10 cellular contexts compared by ENCODE assay signal in genomic region chr2:189407161-189407943, GRCh38. TPM values are rescaled to one million over a fixed set of nuclear protein-coding genes. Genes with fewer than 3 reads are reported as not detected.
DNase-seq lines count a peak whose midpoint lies in the region; ATAC-seq and TF ChIP-seq lines count a peak whose summit lies in the region.
"Had no signal": no experiment of that assay in that cellular context is flagged by ENCODE, and none has a peak within 500 bp of the region (broad histone marks: within the 10 kb centered on the region; RNA-seq: fewer than 3 reads in every experiment).

No MANE protein-coding gene starts in this region.

- H4K5ac ChIP-seq in IMR-90 (ENCODE audit: low read depth, low read length) = peak overlapping the region; percentile 99
- H4K5ac ChIP-seq in mesendoderm (ENCODE audit: low read length) = no peak overlapping the region

- H4K8ac ChIP-seq in IMR-90 (ENCODE audit: low read depth in 2 of 2, low read length in 2 of 2) = peak overlapping the region; percentile 85 to 87
- no peak overlapping the region for H4K8ac ChIP-seq in mesendoderm (ENCODE audit: low read depth, low read length)

- peak overlapping the region; percentile 69; the same call in 1 of the 2 replicates for H3K4ac ChIP-seq in IMR-90 (ENCODE audit: low read depth, low read length)
- no peak overlapping the region for H3K4ac ChIP-seq in mesendoderm (ENCODE audit: low read depth, low read length)

- H3K9me1 ChIP-seq in IMR-90 (ENCODE audit: insufficient read depth, low read length) = no peaks in the 10 kb centered on the region

- WGBS in IMR-90 (ENCODE audit: extremely low coverage in 2 of 2, insufficient read length in 1 of 2), 2 experiments = no CpG with 5 or more reads among the region's 3 CpGs
- no CpG with 5 or more reads among the region's 3 CpGs for WGBS in mesendoderm (ENCODE audit: extremely low coverage, insufficient coverage, low lambda C conversion rate)

- H4K91ac ChIP-seq in IMR-90 (ENCODE audit: insufficient read depth, low read depth, low read length) = peak overlapping the region; percentile 80

- peak overlapping the region; percentile 78 for H3K14ac ChIP-seq in IMR-90 (replicated peaks; ENCODE audit: low read depth, low read length)

- H3K9me3 ChIP-seq in IMR-90 (ENCODE audit: control insufficient read depth, insufficient read depth, low read length) = no peaks in the 10 kb centered on the region

- TF ChIP-seq POLR2A in IMR-90 (IDR thresholded peaks at IDR 0.05; ENCODE audit: low read depth, low read length) = no peak

- TF ChIP-seq CTCF in IMR-90 (conservative IDR thresholded peaks at IDR 0.05; ENCODE audit: low read depth, low read length) (no peak), brain microvascular endothelial cell (IDR thresholded peaks at IDR 0.05; ENCODE audit: low read depth, low read length, missing control alignments) (no peak)

- H3K4me2 ChIP-seq in IMR-90 (ENCODE audit: low read depth, low read length) (peak overlapping the region; percentile 98), mesendoderm (ENCODE audit: low read length) (no peak overlapping the region)

- dilution Hi-C loops in IMR-90 (cut with HindIII; ENCODE audit: low sequenced_read_pairs, unreplicated experiment) = no loop called here

- H2BK15ac ChIP-seq in IMR-90 (ENCODE audit: low read depth, low read length) (peak overlapping the region; percentile 72; the same call in 1 of the 3 replicates), mesendoderm (replicated peaks; ENCODE audit: low read depth) (peak overlapping the region; percentile 57)

- H2AK5ac ChIP-seq in IMR-90 (ENCODE audit: low read depth, low read length) (peak overlapping the region; percentile 40; the same call in 1 of the 2 replicates), mesendoderm (ENCODE audit: low read length) (no peak overlapping the region)

- H3K27ac ChIP-seq in IMR-90 (ENCODE audit: insufficient read depth, low read length) (peak overlapping the region; percentile 97), brain microvascular endothelial cell (peak overlapping the region; percentile 89), mesendoderm (ENCODE audit: low read depth, low read length) (no peak overlapping the region)
- H3K27ac ChIP-seq: VCaP had no signal

- H3K4me3 ChIP-seq in IMR-90 (ENCODE audit: insufficient read depth, low read depth, low read length) (peak overlapping the region; percentile 26; the same call in 1 of the 2 replicates), brain microvascular endothelial cell (ENCODE audit: low read depth, low read length) (no peak overlapping the region), mesendoderm (ENCODE audit: low read length) (no peak overlapping the region)

- no peaks in the 10 kb centered on the region for H4K20me1 ChIP-seq in IMR-90 (ENCODE audit: insufficient read depth, low read length)

- no peaks in the 10 kb centered on the region for H3K27me3 ChIP-seq in IMR-90 (ENCODE audit: control insufficient read depth, insufficient read depth, low read length)
- H3K27me3 ChIP-seq in brain microvascular endothelial cell (replicated peaks) = no peaks in the 10 kb centered on the region
- H3K27me3 ChIP-seq in mesendoderm (ENCODE audit: insufficient read depth, low read length, poor library complexity) = no peaks in the 10 kb centered on the region

- no peak overlapping the region for H2AK9ac ChIP-seq in IMR-90 (replicated peaks; ENCODE audit: low read depth, low read length, poor library complexity)

- no peaks in the 10 kb centered on the region for H3K79me2 ChIP-seq in mesendoderm (ENCODE audit: control insufficient read depth, insufficient read depth, low read length)

- peak overlapping the region; percentile 97 for H2BK5ac ChIP-seq in IMR-90 (ENCODE audit: low read depth, low read length, poor library complexity, severe bottlenecking)
- H2BK5ac ChIP-seq in mesendoderm (ENCODE audit: low read length) = no peak overlapping the region

- DNase-seq in AG08396 (ENCODE audit: low spot score) (peak; percentile 26), IMR-90 (peak; percentile 87), brain microvascular endothelial cell (peak; percentile 68), mesendoderm (no peak), ureter (ENCODE audit: low spot score) (no peak), cerebellum (ENCODE audit: low spot score) (no peak), COLO668 (lab: John Stamatoyannopoulos, UW; ENCODE audit: unreplicated experiment) (no peak), globus pallidus (ENCODE audit: low spot score) (no peak)
- DNase-seq: GDM1 had no signal

- H3K4me1 ChIP-seq in IMR-90 (ENCODE audit: control insufficient read depth, insufficient read depth, low read length) (peaks cover 10% of the 10 kb centered on the region), mesendoderm (ENCODE audit: control insufficient read depth, low read depth, low read length) (no peaks in the 10 kb centered on the region)

- peak overlapping the region; percentile 95 for H2BK20ac ChIP-seq in IMR-90 (ENCODE audit: low read depth, low read length)

- ATAC-seq in IMR-90 (ENCODE audit: low read depth) = peak; percentile 71

- intact Hi-C loops in IMR-90 (cut with micrococcal nuclease) = loop anchor here (1.0 kb wide), 1 partner anchor 60 kb away; no protein-coding TSS in a partner anchor

- in situ Hi-C loops in IMR-90 (cut with MboI; ENCODE audit: low sequenced_read_pairs) = loop anchor here (10.0 to 25.0 kb wide), 2 partner anchors 113 to 1095 kb away; no protein-coding TSS in a partner anchor
- in situ Hi-C loops in brain microvascular endothelial cell (cut with HindIII; ENCODE audit: low pct_ligation_motif_present, low sequenced_read_pairs) = no loop called here

- TF ChIP-seq RAD21 in IMR-90 (IDR thresholded peaks at IDR 0.05; ENCODE audit: low read length) = no peak

- H3K36me3 ChIP-seq in IMR-90 (ENCODE audit: control insufficient read depth, insufficient read depth, low read length) (no peaks in the 10 kb centered on the region), brain microvascular endothelial cell (replicated peaks) (no peaks in the 10 kb centered on the region), mesendoderm (ENCODE audit: control insufficient read depth, insufficient read depth, low read length) (no peaks in the 10 kb centered on the region)

- peak overlapping the region; percentile 100 for H3K18ac ChIP-seq in IMR-90 (ENCODE audit: low read depth, low read length)
- H3K18ac ChIP-seq in mesendoderm (ENCODE audit: low read length) = no peak overlapping the region

- H3K79me1 ChIP-seq in IMR-90 (ENCODE audit: low read depth in 1 of 2, low read length in 2 of 2) (peaks cover 0 to 6% of the 10 kb centered on the region in 2 experiments; a peak in 1 of 4 replicates), mesendoderm (ENCODE audit: low read length) (no peaks in the 10 kb centered on the region)

- peak overlapping the region; percentile 98 for H3K56ac ChIP-seq in IMR-90 (ENCODE audit: extremely low read depth, insufficient read depth, low read length)
- no peak overlapping the region for H3K56ac ChIP-seq in mesendoderm (ENCODE audit: low read length)

- BruUV-seq in IMR-90 (replicated peaks; lab: Mats Ljungman, UMichigan) = no TSS peak

- H3K23ac ChIP-seq in IMR-90 (ENCODE audit: low read depth, low read length) (peak overlapping the region; percentile 77), mesendoderm (ENCODE audit: low read length) (no peak overlapping the region)

- CTCF ChIA-PET in IMR-90 (lab: Yijun Ruan, JAX) = interaction anchor here (1.0 kb wide), 1 partner anchor 12 kb away, joined by 3 read pairs; no protein-coding TSS in a partner anchor

- POLR2A ChIA-PET in IMR-90 (lab: Charles Lee; ENCODE audit: unreplicated experiment) = interaction anchor here (0.6 to 0.8 kb wide), 5 partner anchors 11 to 241 kb away, joined by 3 to 5 read pairs (median 4); partner anchors contain the start of gene COL5A2

- H2AFZ ChIP-seq in IMR-90 (replicated peaks; ENCODE audit: low read length, poor library complexity) = no peak overlapping the region

- H3K9ac ChIP-seq in IMR-90 (ENCODE audit: low read depth, low read length) (peak overlapping the region; percentile 91), mesendoderm (ENCODE audit: low read length) (no peak overlapping the region)

- H2BK120ac ChIP-seq in IMR-90 (ENCODE audit: low read depth, low read length) = peak overlapping the region; percentile 95
- no peak overlapping the region for H2BK120ac ChIP-seq in mesendoderm (ENCODE audit: low read depth, low read length)

TF ChIP-seq in IMR-90, 13 proteins besides CTCF, POLR2A, EP300 and RAD21 (continues in another document):
- no peak for TF ChIP-seq USF2 (IDR thresholded peaks at IDR 0.05; ENCODE audit: low read depth, low read length)
- peak; percentile 34; the same call in 1 of the 2 replicates for TF ChIP-seq MAFK (IDR thresholded peaks at IDR 0.05; ENCODE audit: low read depth, low read length)
- TF ChIP-seq CHD1 (IDR thresholded peaks at IDR 0.05; ENCODE audit: low read depth, low read length) = no peak
- no peak for TF ChIP-seq MAZ (IDR thresholded peaks at IDR 0.05; ENCODE audit: borderline replicate concordance, low read depth, low read length)
- no peak for TF ChIP-seq MXI1 (IDR thresholded peaks at IDR 0.05; ENCODE audit: borderline replicate concordance, low read depth, low read length)
- TF ChIP-seq NFE2L2 (IDR thresholded peaks at IDR 0.05; ENCODE audit: low read depth, low read length) = no peak
- TF ChIP-seq FOS (IDR thresholded peaks at IDR 0.05; ENCODE audit: low read depth, low read length) = no peak
- TF ChIP-seq BHLHE40 (IDR thresholded peaks at IDR 0.05; ENCODE audit: low read depth, low read length) = no peak
- peak; percentile 32 for TF ChIP-seq RCOR1 (IDR thresholded peaks at IDR 0.05; ENCODE audit: insufficient replicate concordance, low read length)
- TF ChIP-seq CEBPB (IDR thresholded peaks at IDR 0.05; ENCODE audit: low read depth, low read length) = no peak
- no peak for TF ChIP-seq RFX5 (IDR thresholded peaks at IDR 0.05; ENCODE audit: low read depth, low read length)

RNA-seq across cellular contexts. Expression of gene WDR75, which starts 33.9 kb away (rescaled TPM):
- total RNA-seq in IMR-90 (2012; rRNA removed) = 52.2 and 56.9 TPM in 2 replicates
- 17.6 and 21.7 TPM in 2 replicates for polyA plus RNA-seq in IMR-90 (2012; rRNA removed)
- 4.6 and 4.9 TPM in 2 replicates for polyA plus RNA-seq in IMR-90 (2012; cell fraction: cytosol; rRNA removed)
- 8.3 and 53.6 TPM in 2 replicates for polyA plus RNA-seq in IMR-90 (2012; cell fraction: nucleus; rRNA removed; ENCODE audit: low replicate concordance)
- 87.9 TPM for polyA plus RNA-seq in mesendoderm (2013, experiment 1 of 2)
- polyA plus RNA-seq in mesendoderm (2013, experiment 2 of 2) = 85.0 TPM
- total RNA-seq in ureter = 43.0 TPM
- total RNA-seq in cerebellum = 79.7 TPM

Comparison
In these comparisons a context has a peak if more than half of its experiments do, and no peak if none do; other contexts are left out.
1. DNase-seq: peak in AG08396 (single experiment), IMR-90 (single experiment) and brain microvascular endothelial cell (single experiment); none in mesendoderm (single experiment), ureter (single experiment), cerebellum (single experiment), COLO668 (single experiment) and globus pallidus (single experiment).